In the genomic region with DNA sequence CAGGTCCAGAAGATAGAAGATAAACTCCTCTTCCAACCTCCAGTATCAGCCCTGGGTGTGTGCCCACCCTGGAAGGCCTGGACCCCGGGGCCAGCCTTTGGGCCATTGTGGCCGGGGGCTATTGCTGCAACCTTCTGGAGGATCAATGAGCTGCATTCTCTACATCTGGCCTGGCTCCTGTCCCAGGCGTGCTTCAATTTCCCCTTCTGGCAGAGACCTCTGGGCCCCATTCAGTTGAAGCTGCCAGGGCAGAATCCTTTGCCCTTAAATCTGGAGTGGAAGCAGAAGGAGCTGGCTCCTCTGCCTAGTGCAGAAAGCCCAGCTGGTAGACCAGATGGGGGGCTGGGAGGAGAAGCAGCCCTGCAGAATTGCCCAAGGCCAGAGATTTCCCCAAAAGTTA, we compare ENCODE assay signal across 18 cellular contexts. TPM values are rescaled to one million over a fixed set of nuclear protein-coding genes. Genes with fewer than 3 reads are reported as not detected.
"Had no signal": no experiment of that assay in that cellular context is flagged by ENCODE, and none has a peak within 500 bp of the region (broad histone marks: within the 10 kb centered on the region; RNA-seq: fewer than 3 reads in every experiment).

No MANE protein-coding gene starts in this region.

- H3K27ac Mint-ChIP-seq: activated CD4-positive, alpha-beta memory T cell treated with anti-CD3 and anti-CD28 coated beads, Interleukin-2, amount 10 ng/mL, durations not matched to agents 7 days and 5 days; activated naive CD4-positive, alpha-beta T cell treated with anti-CD3 and anti-CD28 coated beads, Interleukin-2, amount 50 U/mL, for 72 hours; nephron progenitor cell; WTC11 had no signal

- H3K4me1 Mint-ChIP-seq: activated CD4-positive, alpha-beta memory T cell treated with anti-CD3 and anti-CD28 coated beads, Interleukin-2, amount 10 ng/mL, durations not matched to agents 7 days and 5 days had no signal

- H3K4me3 Mint-ChIP-seq: activated CD4-positive, alpha-beta memory T cell treated with anti-CD3 and anti-CD28 coated beads, Interleukin-2, amount 10 ng/mL, durations not matched to agents 7 days and 5 days; nephron progenitor cell; WTC11 had no signal

- H3K36me3 Mint-ChIP-seq: activated naive CD4-positive, alpha-beta T cell treated with anti-CD3 and anti-CD28 coated beads, Interleukin-2, amount 50 U/mL, for 72 hours had no signal

- H3K9me3 Mint-ChIP-seq: activated CD4-positive, alpha-beta memory T cell treated with anti-CD3 and anti-CD28 coated beads, Interleukin-2, amount 10 ng/mL, durations not matched to agents 7 days and 5 days; activated naive CD4-positive, alpha-beta T cell treated with anti-CD3 and anti-CD28 coated beads, Interleukin-2, amount 50 U/mL, for 72 hours; nephron progenitor cell; WTC11 had no signal

- ATAC-seq: activated naive CD4-positive, alpha-beta T cell treated with anti-CD3 and anti-CD28 coated beads, Interleukin-2, amount 50 U/mL, for 72 hours; gastroesophageal sphincter; heart right ventricle; left cardiac atrium; WTC11 had no signal

- DNase-seq: activated CD4-positive, alpha-beta memory T cell treated with anti-CD3 and anti-CD28 coated beads, Interleukin-2, amount 10 ng/mL, durations not matched to agents 7 days and 5 days; activated CD4-positive, alpha-beta T cell treated with anti-CD3 and anti-CD28 coated beads for 4 hours; activated effector memory CD4-positive, alpha-beta T cell treated with anti-CD3 and anti-CD28 coated beads, Interleukin-2, amount 50 U/mL, for 16 hours; activated T-cell treated with anti-CD3 and anti-CD28 coated beads, Interleukin-2, amount 50 U/mL, for 48 hours; caudate nucleus; esophagus squamous epithelium; heart right ventricle; left cardiac atrium; nephron progenitor cell; occipital lobe; stimulated activated CD4-positive, alpha-beta T cell treated with anti-CD3 and anti-CD28 coated beads, Interleukin-4, amount 100 ng/mL, for 4 hours; stimulated activated CD8-positive, alpha-beta memory T cell treated with anti-CD3 and anti-CD28 coated beads, Interleukin-4, amount 100 ng/mL, for 48 hours; stimulated activated naive CD4-positive, alpha-beta T cell treated with Interleukin-2 at 50 U/mL for 16 hours; substantia nigra; transverse colon had no signal

RNA-seq across cellular contexts. Expression of gene NFATC4, which starts 40.8 kb away (rescaled TPM):
- total RNA-seq: activated CD4-positive, alpha-beta memory T cell treated with anti-CD3 and anti-CD28 coated beads, Interleukin-2, amount 10 ng/mL, durations not matched to agents 7 days and 5 days had no signal
